ENCODE assay signal across 30 cellular contexts in genomic region chr12:31560516-31560915, GRCh38.
"Had no signal": no experiment of that assay in that cellular context is flagged by ENCODE, and none has a peak within 500 bp of the region (broad histone marks: within the 10 kb centered on the region; RNA-seq: fewer than 3 reads in every experiment).

No MANE protein-coding gene starts in this region.

- DNase-seq: activated CD4-positive, alpha-beta memory T cell treated with anti-CD3 and anti-CD28 coated beads, Interleukin-2, amount 10 ng/mL, durations not matched to agents 7 days and 5 days; activated CD4-positive, alpha-beta T cell treated with anti-CD3 and anti-CD28 coated beads for 1 hour; activated CD4-positive, alpha-beta T cell treated with anti-CD3 and anti-CD28 coated beads, Interleukin-2, amount 10 ng/mL, durations not matched to agents 7 days and 5 days; activated CD8-positive, alpha-beta memory T cell treated with anti-CD3 and anti-CD28 coated beads, Interleukin-2, amount 50 U/mL, for 48 hours; activated gamma-delta T cell; activated T-cell treated with anti-CD3 and anti-CD28 coated beads, Interleukin-2, amount 50 U/mL, for 24 hours; dermis blood vessel endothelial cell; effector CD4-positive, alpha-beta T cell; foreskin keratinocyte; heart left ventricle; naive B cell; occipital lobe; psoas muscle; sigmoid colon; small intestine; stimulated activated CD4-positive, alpha-beta T cell treated with anti-CD3 and anti-CD28 coated beads, Interleukin-4, amount 100 ng/mL, for 4 hours; stimulated activated CD8-positive, alpha-beta memory T cell treated with anti-CD3 and anti-CD28 coated beads, Interleukin-4, amount 100 ng/mL, for 48 hours; stimulated activated naive B cell treated with anti-CD40 and anti-IgM and Interleukin-4, amounts not matched to agents 10 μg/mL and 1 μg/mL and 100 μg/mL, for 72 hours; stomach; T-helper 17 cell; T1000; thyroid gland; upper lobe of left lung had no signal

- H3K27me3 Mint-ChIP-seq: naive B cell; stimulated activated naive B cell treated with anti-CD40 and anti-IgM and Interleukin-4, amounts not matched to agents 10 μg/mL and 1 μg/mL and 100 μg/mL, for 72 hours had no signal

- H3K27ac ChIP-seq: breast epithelium, esophagus muscularis mucosa, foreskin keratinocyte, heart left ventricle, parathyroid adenoma, psoas muscle, sigmoid colon, stomach, thyroid gland, upper lobe of left lung, vagina had no signal

- H3K36me3 ChIP-seq: breast epithelium, esophagus muscularis mucosa, heart left ventricle, sigmoid colon, stomach, thyroid gland, upper lobe of left lung, vagina had no signal

- H3K4me1 ChIP-seq: breast epithelium, foreskin keratinocyte, parathyroid adenoma, psoas muscle, sigmoid colon, thyroid gland, upper lobe of left lung, vagina had no signal

- H3K4me3 Mint-ChIP-seq: activated CD4-positive, alpha-beta memory T cell treated with anti-CD3 and anti-CD28 coated beads, Interleukin-2, amount 10 ng/mL, durations not matched to agents 7 days and 5 days; activated CD4-positive, alpha-beta T cell treated with anti-CD3 and anti-CD28 coated beads, Interleukin-2, amount 10 ng/mL, durations not matched to agents 7 days and 5 days; activated naive CD4-positive, alpha-beta T cell treated with anti-CD3 and anti-CD28 coated beads, Interleukin-2, amount 50 U/mL, for 24 hours; activated T-cell treated with anti-CD3 and anti-CD28 coated beads, Interleukin-2, amount 50 U/mL, for 24 hours; central memory CD8-positive, alpha-beta T cell; mesothelial cell of epicardium; stimulated activated naive B cell treated with anti-CD40 and anti-IgM and Interleukin-4, amounts not matched to agents 10 μg/mL and 1 μg/mL and 100 μg/mL, for 72 hours; T-helper 17 cell had no signal

- H3K36me3 Mint-ChIP-seq: activated naive CD4-positive, alpha-beta T cell treated with anti-CD3 and anti-CD28 coated beads, Interleukin-2, amount 50 U/mL, for 24 hours had no signal

- H3K4me1 Mint-ChIP-seq: activated CD4-positive, alpha-beta memory T cell treated with anti-CD3 and anti-CD28 coated beads, Interleukin-2, amount 10 ng/mL, durations not matched to agents 7 days and 5 days; activated CD4-positive, alpha-beta T cell treated with anti-CD3 and anti-CD28 coated beads, Interleukin-2, amount 10 ng/mL, durations not matched to agents 7 days and 5 days; activated naive CD4-positive, alpha-beta T cell treated with anti-CD3 and anti-CD28 coated beads, Interleukin-2, amount 50 U/mL, for 24 hours; central memory CD8-positive, alpha-beta T cell; T-helper 17 cell had no signal

- H3K27ac Mint-ChIP-seq: activated CD4-positive, alpha-beta memory T cell treated with anti-CD3 and anti-CD28 coated beads, Interleukin-2, amount 10 ng/mL, durations not matched to agents 7 days and 5 days; activated CD4-positive, alpha-beta T cell treated with anti-CD3 and anti-CD28 coated beads, Interleukin-2, amount 10 ng/mL, durations not matched to agents 7 days and 5 days; activated naive CD4-positive, alpha-beta T cell treated with anti-CD3 and anti-CD28 coated beads, Interleukin-2, amount 50 U/mL, for 24 hours; activated T-cell treated with anti-CD3 and anti-CD28 coated beads, Interleukin-2, amount 50 U/mL, for 24 hours; mesothelial cell of epicardium; stimulated activated naive B cell treated with anti-CD40 and anti-IgM and Interleukin-4, amounts not matched to agents 10 μg/mL and 1 μg/mL and 100 μg/mL, for 72 hours; T-helper 17 cell had no signal

- H2AFZ ChIP-seq: parathyroid adenoma had no signal

- H3K9me3 ChIP-seq: psoas muscle, thyroid gland, vagina had no signal

- H3K27me3 ChIP-seq: breast epithelium, esophagus muscularis mucosa, foreskin keratinocyte, heart left ventricle, sigmoid colon, stomach, thyroid gland, upper lobe of left lung, vagina had no signal

- H3K9me3 Mint-ChIP-seq: activated CD4-positive, alpha-beta memory T cell treated with anti-CD3 and anti-CD28 coated beads, Interleukin-2, amount 10 ng/mL, durations not matched to agents 7 days and 5 days; activated CD4-positive, alpha-beta T cell treated with anti-CD3 and anti-CD28 coated beads, Interleukin-2, amount 10 ng/mL, durations not matched to agents 7 days and 5 days; activated naive CD4-positive, alpha-beta T cell treated with anti-CD3 and anti-CD28 coated beads, Interleukin-2, amount 50 U/mL, for 24 hours; central memory CD8-positive, alpha-beta T cell had no signal

- H3K9ac ChIP-seq: parathyroid adenoma had no signal

- ATAC-seq: foreskin keratinocyte; heart left ventricle; psoas muscle; stimulated activated naive B cell treated with anti-CD40 and anti-IgM and Interleukin-4, amounts not matched to agents 10 μg/mL and 1 μg/mL and 100 μg/mL, for 72 hours; T-helper 17 cell had no signal

- H3K4me3 ChIP-seq: breast epithelium, esophagus muscularis mucosa, heart left ventricle, psoas muscle, sigmoid colon, stomach, thyroid gland, upper lobe of left lung, vagina had no signal
